ENCODE assay signal across 23 cellular contexts in the genomic region with DNA sequence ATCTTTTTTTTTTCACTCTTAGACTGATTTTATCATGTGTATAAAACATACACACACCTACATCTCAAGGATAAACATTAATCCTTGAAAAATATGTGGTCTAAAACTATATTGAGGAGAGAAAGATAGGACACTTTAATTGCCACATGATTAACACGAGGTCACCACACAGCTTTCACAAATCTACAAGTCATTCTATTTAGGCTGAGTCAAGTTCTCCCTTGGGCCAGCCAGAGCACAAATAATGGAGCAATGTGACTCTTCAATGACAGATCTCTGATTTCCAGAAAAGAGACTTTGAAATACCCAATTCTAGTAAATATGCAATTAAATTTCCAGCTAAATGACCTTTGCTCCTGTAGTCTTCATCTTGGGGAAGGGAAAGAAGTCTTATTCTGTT. TPM values are rescaled to one million over a fixed set of nuclear protein-coding genes. Genes with fewer than 3 reads are reported as not detected.
"Had no signal": no experiment of that assay in that cellular context is flagged by ENCODE, and none has a peak within 500 bp of the region (broad histone marks: within the 10 kb centered on the region; RNA-seq: fewer than 3 reads in every experiment).

No MANE protein-coding gene starts in this region.

- H3K27me3 ChIP-seq: ascending aorta, breast epithelium, esophagus muscularis mucosa, testis, upper lobe of left lung had no signal

- H3K4me3 ChIP-seq: ascending aorta, breast epithelium, coronary artery, esophagus muscularis mucosa, left ventricle myocardium inferior, prostate gland, smooth muscle cell, testis, upper lobe of left lung had no signal

- H3K36me3 ChIP-seq: ascending aorta, breast epithelium, left ventricle myocardium inferior, prostate gland, upper lobe of left lung had no signal

- DNase-seq: activated CD4-positive, alpha-beta T cell treated with anti-CD3 and anti-CD28 coated beads, Interleukin-2, amount 50 U/mL, for 4 hours; activated effector memory CD4-positive, alpha-beta T cell treated with anti-CD3 and anti-CD28 coated beads, Interleukin-2, amount 50 U/mL, for 16 hours; activated naive CD4-positive, alpha-beta T cell treated with anti-CD3 and anti-CD28 coated beads, Interleukin-2, amount 50 U/mL, for 16 hours; activated T-cell treated with anti-CD3 and anti-CD28 coated beads, Interleukin-2, amount 50 U/mL, for 72 hours; hypothalamus; left ventricle myocardium inferior; naive B cell; right cardiac atrium; stimulated activated CD4-positive, alpha-beta T cell treated with anti-CD3 and anti-CD28 coated beads, Interleukin-4, amount 100 ng/mL, for 24 hours; T-helper 17 cell; testis; upper lobe of left lung had no signal

- H3K27ac ChIP-seq: ascending aorta, breast epithelium, coronary artery, esophagus muscularis mucosa, left ventricle myocardium inferior, prostate gland, testis, upper lobe of left lung had no signal

- H3K9me3 ChIP-seq: ascending aorta, breast epithelium, esophagus muscularis mucosa, left ventricle myocardium inferior, prostate gland, testis, upper lobe of left lung had no signal

- ATAC-seq: activated T-cell treated with anti-CD3 and anti-CD28 coated beads, Interleukin-2, amount 50 U/mL, for 72 hours; right cardiac atrium; stimulated activated effector memory CD8-positive, alpha-beta T cell treated with anti-CD3 and anti-CD28 coated beads, Interleukin-12 subunit alpha, Interleukin-12 subunit beta, amount 100 ng/mL, for 72 hours; T-helper 17 cell had no signal

- H3K4me1 ChIP-seq: ascending aorta, breast epithelium, esophagus muscularis mucosa, left ventricle myocardium inferior, prostate gland, testis, upper lobe of left lung had no signal

- H3K4me2 ChIP-seq: smooth muscle cell had no signal

RNA-seq across cellular contexts. Expression of a gene that starts 12.9 kb away (rescaled TPM):
- total RNA-seq: activated CD8-positive, alpha-beta memory T cell treated with anti-CD3 and anti-CD28 coated beads for 36 hours; activated T-cell treated with anti-CD3 and anti-CD28 coated beads, Interleukin-2, amount 50 U/mL, for 72 hours; left ventricle myocardium inferior; mononuclear cell; neural crest cell; prostate gland; smooth muscle cell; T-helper 17 cell; testis had no signal
- polyA plus RNA-seq: keratinocyte, smooth muscle cell had no signal
